Comparison of ENCODE assay signal across 11 cellular contexts in the genomic region with DNA sequence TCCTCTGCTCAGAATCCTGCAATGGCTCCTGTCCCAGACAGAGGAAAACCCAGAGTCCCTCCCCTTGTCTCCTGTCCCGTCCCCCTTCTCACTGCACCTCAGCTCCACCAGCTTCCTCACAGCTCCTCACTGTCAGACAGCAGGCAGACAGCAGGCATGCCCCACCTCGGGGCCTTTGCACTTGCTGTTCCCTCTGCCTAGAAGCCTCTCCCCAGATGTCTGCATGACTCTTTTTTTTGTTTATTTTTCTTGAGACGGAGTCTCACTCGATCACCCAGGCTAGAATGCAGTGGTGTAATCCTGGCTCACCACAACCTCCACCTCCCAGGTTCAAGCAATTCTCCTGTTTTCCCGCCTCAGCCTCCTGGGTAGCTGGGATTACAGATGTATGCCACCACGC. TPM values are rescaled to one million over a fixed set of nuclear protein-coding genes. Genes with fewer than 3 reads are reported as not detected.
DNase-seq lines count a peak whose midpoint lies in the region; ATAC-seq, FAIRE-seq and TF ChIP-seq lines count a peak whose summit lies in the region.
"Had no signal": no experiment of that assay in that cellular context is flagged by ENCODE, and none has a peak within 500 bp of the region (broad histone marks: within the 10 kb centered on the region; RNA-seq: fewer than 3 reads in every experiment).

No MANE protein-coding gene starts in this region.

- peak; percentile 19 for DNase-seq in HFFc6
- DNase-seq in mucosa of descending colon = peak; percentile 74 to 81 (median 80)
- DNase-seq in tibial artery = no peak
- DNase-seq in hypothalamus (lab: John Stamatoyannopoulos, UW) = no peak
- no peak for DNase-seq in HTR-8/SVneo (ENCODE audit: insufficient read length, low spot score)
- no peak for DNase-seq in NCI-H345 treated with DMSO at 0.1 percent for 48 hours (lab: John Stamatoyannopoulos, UW; ENCODE audit: unreplicated experiment)
- DNase-seq in pons (ENCODE audit: low spot score) = no peak
- DNase-seq: CD4-positive, alpha-beta T cell; naive thymus-derived CD8-positive, alpha-beta T cell had no signal

- H3K4me1 Mint-ChIP-seq in HFFc6 (ENCODE audit: low read depth) = peaks cover 22% of the 10 kb centered on the region
- H3K4me1 Mint-ChIP-seq: naive thymus-derived CD8-positive, alpha-beta T cell had no signal

- no peaks in the 10 kb centered on the region for H3K36me3 Mint-ChIP-seq in HFFc6 (ENCODE audit: low read depth)
- H3K36me3 Mint-ChIP-seq: naive thymus-derived CD8-positive, alpha-beta T cell had no signal

- H3K36me3 ChIP-seq in duodenal mucosa (ENCODE audit: control insufficient read depth in 1 of 2, insufficient read depth in 2 of 2, low read length in 2 of 2) (peaks cover 5 to 13% of the 10 kb centered on the region in 2 donors), mucosa of descending colon (ENCODE audit: low read depth) (no peaks in the 10 kb centered on the region), tibial artery (no peaks in the 10 kb centered on the region)

- H3K4me3 ChIP-seq in duodenal mucosa (ENCODE audit: low read depth in 1 of 2, low read length in 2 of 2) (no peak overlapping the region), mucosa of descending colon (no peak overlapping the region), tibial artery (no peak overlapping the region)

- H3K9me3 ChIP-seq in duodenal mucosa (ENCODE audit: control insufficient read depth in 1 of 2, low read length in 2 of 2) = no peaks in the 10 kb centered on the region
- no peaks in the 10 kb centered on the region for H3K9me3 ChIP-seq in mucosa of descending colon
- no peaks in the 10 kb centered on the region for H3K9me3 ChIP-seq in tibial artery

- TF ChIP-seq CTCF in HFFc6 (IDR thresholded peaks at IDR 0.05) = no peak
- no peak for TF ChIP-seq CTCF in mucosa of descending colon (IDR thresholded peaks at IDR 0.05)
- no peak for TF ChIP-seq CTCF in tibial artery (IDR thresholded peaks at IDR 0.05)

- H3K27me3 ChIP-seq in duodenal mucosa (ENCODE audit: control insufficient read depth in 1 of 2, insufficient read depth in 2 of 2, low read length in 2 of 2) (no peaks in the 10 kb centered on the region), tibial artery (no peaks in the 10 kb centered on the region)

- no peak overlapping the region for H3K4me3 Mint-ChIP-seq in HFFc6
- H3K4me3 Mint-ChIP-seq: CD4-positive, alpha-beta T cell; naive thymus-derived CD8-positive, alpha-beta T cell had no signal

- peaks cover 19% of the 10 kb centered on the region for H3K27me3 Mint-ChIP-seq in HFFc6 (ENCODE audit: insufficient read depth)

- H3K9ac ChIP-seq in duodenal mucosa (ENCODE audit: low read depth in 1 of 2, low read length in 2 of 2) = peak overlapping the region in 1 of 2 donors; percentile 25

- intact Hi-C loops in mucosa of descending colon (cut with DNase I, micrococcal nuclease) = no loop called here
- intact Hi-C loops in tibial artery (cut with DNase I; ENCODE audit: low total_unique reads) = loop anchor here (2.0 kb wide), 1 partner anchor 28 kb away; no protein-coding TSS in a partner anchor

- ATAC-seq in mucosa of descending colon = peak; percentile 57
- ATAC-seq: naive thymus-derived CD8-positive, alpha-beta T cell had no signal

- H3K9me3 Mint-ChIP-seq in HFFc6 = no peaks in the 10 kb centered on the region
- H3K9me3 Mint-ChIP-seq: CD4-positive, alpha-beta T cell; naive thymus-derived CD8-positive, alpha-beta T cell had no signal

- H3K27ac Mint-ChIP-seq in HFFc6 = no peak overlapping the region
- H3K27ac Mint-ChIP-seq: CD4-positive, alpha-beta T cell had no signal

- no peak for FAIRE-seq in HTR-8/SVneo (lab: Jason Lieb, UNC)

- H3K4me1 ChIP-seq in duodenal mucosa (ENCODE audit: control insufficient read depth in 1 of 2, insufficient read depth in 2 of 2, low read length in 2 of 2) = peaks cover 85 to 98% of the 10 kb centered on the region in 2 donors
- H3K4me1 ChIP-seq in mucosa of descending colon (ENCODE audit: low read depth) = peaks cover 82% of the 10 kb centered on the region
- peaks cover 8 to 62% (median 45%) of the 10 kb centered on the region in 4 donors for H3K4me1 ChIP-seq in tibial artery

- H3K27ac ChIP-seq in duodenal mucosa (ENCODE audit: low read depth, low read length) (peak overlapping the region; percentile 60), tibial artery (peak overlapping the region; percentile 93 to 96)

RNA-seq across cellular contexts. Expression of gene SLC6A7, which starts 8.8 kb away (rescaled TPM):
- not detected for total RNA-seq in HFFc6 (2021; fragmentation: NEBNext Ultra II Directional; extraction: Animal tissue kit (Norgen Biotek cat#: 25700))
- 10 to 100 TPM; 15.2 to 26.4 (median 18.9) TPM for total RNA-seq in mucosa of descending colon
- total RNA-seq: CD4-positive, alpha-beta T cell; naive thymus-derived CD8-positive, alpha-beta T cell had no signal

RNA-seq across cellular contexts. Expression of gene CDX1, which starts 14.5 kb away (rescaled TPM):
- total RNA-seq in HFFc6 (2021; fragmentation: NEBNext Ultra II Directional; extraction: Animal tissue kit (Norgen Biotek cat#: 25700)) = under 1 TPM in 1 of 6 experiments, not detected in 5; 0.11 TPM
- 100 to 1,000 TPM; 140 to 306 (median 302) TPM for total RNA-seq in mucosa of descending colon
- total RNA-seq: CD4-positive, alpha-beta T cell; naive thymus-derived CD8-positive, alpha-beta T cell; NCI-H460 had no signal

RNA-seq across cellular contexts. Expression of gene PDGFRB, which starts 25.4 kb away (rescaled TPM):
- total RNA-seq in HFFc6 (2021; fragmentation: NEBNext Ultra II Directional; extraction: Animal tissue kit (Norgen Biotek cat#: 25700)) = 100 to 1,000 TPM; 137 to 208 (median 180) TPM
- 10 to 100 TPM; 13.9 to 61.5 (median 27.1) TPM for total RNA-seq in mucosa of descending colon
- total RNA-seq: CD4-positive, alpha-beta T cell had no signal

Comparison
In these comparisons a context has a peak if more than half of its experiments do, and no peak if none do; other contexts are left out.
1. DNase-seq: peak in HFFc6 (single experiment) and mucosa of descending colon (3 of 3); none in tibial artery (0 of 2), hypothalamus (0 of 51), HTR-8/SVneo (single experiment), NCI-H345 treated with DMSO at 0.1 percent for 48 hours (single experiment) and pons (single experiment).
2. RNA of gene SLC6A7, which starts 8.8 kb away (total RNA-seq): 15.2 to 26.4 TPM in mucosa of descending colon; not detected in HFFc6; every median in the first group is over 10 times any median in the second.
3. RNA of gene CDX1, which starts 14.5 kb away (total RNA-seq): 140 to 306 TPM in mucosa of descending colon; 0.11 TPM in HFFc6; every median in the first group is over 100 times any median in the second.